In the genomic region with DNA sequence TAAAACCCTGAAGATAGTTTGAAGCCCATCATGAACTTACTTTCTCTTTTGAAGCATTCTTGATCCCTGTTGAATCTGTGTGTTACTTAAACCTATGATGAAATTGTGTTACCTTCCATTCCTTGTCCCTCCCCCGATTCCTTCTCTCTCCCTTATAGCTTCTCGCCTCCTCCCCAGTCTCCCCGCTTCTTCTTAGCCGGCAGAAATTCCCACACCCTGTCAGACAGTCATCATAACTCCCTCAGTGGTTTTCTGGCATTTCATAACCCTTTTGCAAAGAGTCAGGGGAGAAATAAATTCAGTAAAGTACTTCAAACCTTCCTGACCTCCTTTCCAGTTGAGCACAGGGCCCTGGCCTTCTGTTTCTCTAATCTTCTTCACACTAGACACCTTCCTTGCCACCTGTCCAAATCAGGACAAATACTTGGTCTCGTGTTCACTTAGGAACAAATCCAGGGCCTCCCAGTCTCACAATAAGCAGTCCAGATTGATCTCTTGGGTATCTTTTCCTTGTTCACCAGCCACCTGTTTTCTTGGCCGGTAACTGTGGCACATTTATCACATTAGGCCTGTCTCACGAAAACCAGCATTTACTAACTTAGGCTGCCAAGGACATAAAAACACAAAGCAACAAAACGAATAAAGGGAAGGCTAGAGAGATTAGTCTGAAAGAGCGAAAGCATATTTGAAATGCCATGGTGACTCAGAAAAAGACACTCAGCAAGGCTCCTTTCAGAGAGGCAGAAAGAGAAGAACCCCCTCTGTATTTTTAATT, we compare ENCODE assay signal across 17 cellular contexts.
DNase-seq lines count a peak whose midpoint lies in the region; ATAC-seq and TF ChIP-seq lines count a peak whose summit lies in the region.
"Had no signal": no experiment of that assay in that cellular context is flagged by ENCODE, and none has a peak within 500 bp of the region (broad histone marks: within the 10 kb centered on the region; RNA-seq: fewer than 3 reads in every experiment).

No MANE protein-coding gene starts in this region.

- H3K4me3 Mint-ChIP-seq in activated naive CD4-positive, alpha-beta T cell treated with anti-CD3 and anti-CD28 coated beads for 36 hours: no peak overlapping the region
- H3K4me3 Mint-ChIP-seq: effector memory CD8-positive, alpha-beta T cell; memory B cell; stimulated activated effector memory CD8-positive, alpha-beta T cell treated with anti-CD3 and anti-CD28 coated beads, Interleukin-12 subunit alpha, Interleukin-12 subunit beta, amount 100 ng/mL, for 72 hours had no signal

- DNase-seq in NCI-H2171 treated with DMSO at 0.1 percent for 48 hours (lab: John Stamatoyannopoulos, UW) (peak; percentile 68), NCI-H2171 (lab: John Stamatoyannopoulos, UW) (no peak), brain microvascular endothelial cell (peak; percentile 12), vagina (ENCODE audit: extremely low spot score in 2 of 2) (no peak)
- no peak for DNase-seq in activated naive CD4-positive, alpha-beta T cell treated with anti-CD3 and anti-CD28 coated beads for 36 hours
- DNase-seq: 8988T; activated gamma-delta T cell; effector memory CD8-positive, alpha-beta T cell; GF-D8; Karpas-422; NCI-H69 had no signal

- intact Hi-C loops in activated naive CD4-positive, alpha-beta T cell treated with anti-CD3 and anti-CD28 coated beads for 36 hours (cut with micrococcal nuclease): no loop called here
- intact Hi-C loops in vagina (cut with DNase I): no loop called here

- TF ChIP-seq POLR2A in vagina (IDR thresholded peaks at IDR 0.05): no peak

- H3K27ac ChIP-seq in brain microvascular endothelial cell (no peak overlapping the region), muscle layer of duodenum (ENCODE audit: low read length) (peak overlapping the region; percentile 19), stomach smooth muscle (ENCODE audit: low read length) (peak overlapping the region; percentile 49), vagina (no peak overlapping the region)
- H3K27ac ChIP-seq: VCaP had no signal

- H3K9ac ChIP-seq in stomach smooth muscle (ENCODE audit: low read length in 2 of 2): no peak overlapping the region

- H3K9me3 ChIP-seq in muscle layer of duodenum (ENCODE audit: control insufficient read depth in 1 of 2, low read length in 2 of 2) (no peaks in the 10 kb centered on the region), stomach smooth muscle (ENCODE audit: control insufficient read depth in 2 of 2, low read length in 2 of 2) (no peaks in the 10 kb centered on the region), vagina (no peaks in the 10 kb centered on the region)

- H3K36me3 Mint-ChIP-seq in activated naive CD4-positive, alpha-beta T cell treated with anti-CD3 and anti-CD28 coated beads for 36 hours (ENCODE audit: low read depth): no peaks in the 10 kb centered on the region
- H3K36me3 Mint-ChIP-seq: memory B cell; stimulated activated effector memory CD8-positive, alpha-beta T cell treated with anti-CD3 and anti-CD28 coated beads, Interleukin-12 subunit alpha, Interleukin-12 subunit beta, amount 100 ng/mL, for 72 hours had no signal

- H3K4me1 ChIP-seq in muscle layer of duodenum (ENCODE audit: control insufficient read depth in 1 of 2, insufficient read depth in 2 of 2, low read length in 2 of 2): peaks cover 0 to 10% of the 10 kb centered on the region in 2 donors
- H3K4me1 ChIP-seq in stomach smooth muscle (ENCODE audit: control insufficient read depth, insufficient read depth, low read length): no peaks in the 10 kb centered on the region
- no peaks in the 10 kb centered on the region for H3K4me1 ChIP-seq in vagina

- ATAC-seq in GM21367 (IDR thresholded peaks at IDR 0.05; ENCODE audit: unreplicated experiment): no peak
- ATAC-seq: effector memory CD8-positive, alpha-beta T cell; stimulated activated effector memory CD8-positive, alpha-beta T cell treated with anti-CD3 and anti-CD28 coated beads, Interleukin-12 subunit alpha, Interleukin-12 subunit beta, amount 100 ng/mL, for 72 hours had no signal

- H3K9me3 Mint-ChIP-seq in activated naive CD4-positive, alpha-beta T cell treated with anti-CD3 and anti-CD28 coated beads for 36 hours: no peaks in the 10 kb centered on the region
- H3K9me3 Mint-ChIP-seq: effector memory CD8-positive, alpha-beta T cell; memory B cell; stimulated activated effector memory CD8-positive, alpha-beta T cell treated with anti-CD3 and anti-CD28 coated beads, Interleukin-12 subunit alpha, Interleukin-12 subunit beta, amount 100 ng/mL, for 72 hours had no signal

- H3K36me3 ChIP-seq in brain microvascular endothelial cell (replicated peaks) (no peaks in the 10 kb centered on the region), muscle layer of duodenum (ENCODE audit: control insufficient read depth in 1 of 2, insufficient read depth in 2 of 2, low read length in 2 of 2) (no peaks in the 10 kb centered on the region), stomach smooth muscle (ENCODE audit: control insufficient read depth in 2 of 2, insufficient read depth in 2 of 2, low read length in 2 of 2) (no peaks in the 10 kb centered on the region), vagina (no peaks in the 10 kb centered on the region)

- in situ Hi-C loops in brain microvascular endothelial cell (cut with HindIII; ENCODE audit: low pct_ligation_motif_present, low sequenced_read_pairs): no loop called here

- H3K27me3 ChIP-seq in brain microvascular endothelial cell (replicated peaks) (no peaks in the 10 kb centered on the region), muscle layer of duodenum (ENCODE audit: low read depth, low read length) (no peaks in the 10 kb centered on the region), stomach smooth muscle (ENCODE audit: control insufficient read depth in 1 of 2, insufficient read depth in 2 of 2, low read length in 2 of 2) (no peaks in the 10 kb centered on the region), vagina (no peaks in the 10 kb centered on the region)

- no peaks in the 10 kb centered on the region for H3K27me3 Mint-ChIP-seq in activated naive CD4-positive, alpha-beta T cell treated with anti-CD3 and anti-CD28 coated beads for 36 hours (ENCODE audit: low read depth)
- H3K27me3 Mint-ChIP-seq: effector memory CD8-positive, alpha-beta T cell; memory B cell had no signal

- H3K4me3 ChIP-seq in brain microvascular endothelial cell (ENCODE audit: low read depth, low read length) (no peak overlapping the region), muscle layer of duodenum (ENCODE audit: low read depth in 1 of 2, low read length in 2 of 2) (no peak overlapping the region), stomach smooth muscle (ENCODE audit: low read length in 2 of 2) (no peak overlapping the region), vagina (no peak overlapping the region)

- H3K4me1 Mint-ChIP-seq in activated naive CD4-positive, alpha-beta T cell treated with anti-CD3 and anti-CD28 coated beads for 36 hours (ENCODE audit: low read depth): no peaks in the 10 kb centered on the region
- H3K4me1 Mint-ChIP-seq: memory B cell; stimulated activated effector memory CD8-positive, alpha-beta T cell treated with anti-CD3 and anti-CD28 coated beads, Interleukin-12 subunit alpha, Interleukin-12 subunit beta, amount 100 ng/mL, for 72 hours had no signal

- CTCF ChIA-PET in activated naive CD4-positive, alpha-beta T cell treated with anti-CD3 and anti-CD28 coated beads for 36 hours (lab: Charles Lee): no interaction called here

- TF ChIP-seq CTCF in brain microvascular endothelial cell (IDR thresholded peaks at IDR 0.05; ENCODE audit: low read depth, low read length, missing control alignments): no peak
- no peak for TF ChIP-seq CTCF in vagina (IDR thresholded peaks at IDR 0.05)

- H3K27ac Mint-ChIP-seq in activated naive CD4-positive, alpha-beta T cell treated with anti-CD3 and anti-CD28 coated beads for 36 hours: no peak overlapping the region
- H3K27ac Mint-ChIP-seq: effector memory CD8-positive, alpha-beta T cell; memory B cell; stimulated activated effector memory CD8-positive, alpha-beta T cell treated with anti-CD3 and anti-CD28 coated beads, Interleukin-12 subunit alpha, Interleukin-12 subunit beta, amount 100 ng/mL, for 72 hours had no signal

Comparison
In these comparisons a context has a peak if more than half of its experiments do, and no peak if none do; other contexts are left out.
1. DNase-seq: peak in NCI-H2171 treated with DMSO at 0.1 percent for 48 hours (single experiment) and brain microvascular endothelial cell (single experiment); none in NCI-H2171 (single experiment), activated naive CD4-positive, alpha-beta T cell treated with anti-CD3 and anti-CD28 coated beads for 36 hours (single experiment) and vagina (0 of 2).
2. H3K27ac ChIP-seq: peak in muscle layer of duodenum (single experiment) and stomach smooth muscle (single experiment); none in brain microvascular endothelial cell (single experiment) and vagina (single experiment).